Comparison of ENCODE assay signal across 14 cellular contexts in the genomic region with DNA sequence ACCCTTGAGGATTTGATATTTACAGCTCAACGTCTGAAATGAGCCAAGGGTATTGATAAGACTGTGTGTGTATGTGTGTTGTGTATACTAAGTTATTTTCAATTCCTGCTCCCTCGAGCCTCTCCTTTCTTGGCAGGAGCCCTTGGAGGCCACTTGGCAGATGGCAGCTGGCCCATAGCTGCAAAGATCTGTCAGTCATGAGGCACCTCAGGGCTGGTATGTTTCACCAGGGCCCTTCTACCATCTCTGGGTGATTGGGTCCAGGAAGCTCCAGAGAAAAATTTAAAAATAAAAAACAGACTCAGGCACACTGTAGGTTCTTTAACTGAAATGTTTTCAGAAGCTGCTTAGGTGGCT.
A peak's percentile ranks its signal among the peaks of the same experiment; 100 is the strongest.
DNase-seq lines count a peak whose midpoint lies in the region; ATAC-seq and TF ChIP-seq lines count a peak whose summit lies in the region.
"Had no signal": no experiment of that assay in that cellular context is flagged by ENCODE, and none has a peak within 500 bp of the region (broad histone marks: within the 10 kb centered on the region; RNA-seq: fewer than 3 reads in every experiment).

No MANE protein-coding gene starts in this region.

- ATAC-seq in Right ventricle myocardium inferior = peak; percentile 90
- ATAC-seq in left lung = peak; percentile 92
- no peak for ATAC-seq in HG02678 (IDR thresholded peaks at IDR 0.05; ENCODE audit: unreplicated experiment)
- no peak for ATAC-seq in natural killer cell

- H3K4me1 Mint-ChIP-seq in natural killer cell = no peaks in the 10 kb centered on the region

- TF ChIP-seq CTCF in left lung (IDR thresholded peaks at IDR 0.05) (no peak), colonic mucosa (IDR thresholded peaks at IDR 0.05) (no peak), natural killer cell (IDR thresholded peaks at IDR 0.05) (no peak)

- H3K9me3 Mint-ChIP-seq in natural killer cell = peaks cover 13 to 14% of the 10 kb centered on the region in 2 donors

- no peak overlapping the region for H3K9ac ChIP-seq in stomach smooth muscle (ENCODE audit: low read length in 2 of 2)
- no peak overlapping the region for H3K9ac ChIP-seq in colonic mucosa (ENCODE audit: low read depth in 2 of 2, low read length in 2 of 2)

- no peaks in the 10 kb centered on the region for H3K36me3 ChIP-seq in left lung
- H3K36me3 ChIP-seq in stomach smooth muscle (ENCODE audit: control insufficient read depth in 2 of 2, insufficient read depth in 2 of 2, low read length in 2 of 2) = no peaks in the 10 kb centered on the region
- H3K36me3 ChIP-seq in colonic mucosa = no peaks in the 10 kb centered on the region

- peaks cover 0 to 10% of the 10 kb centered on the region in 2 donors for H3K9me3 ChIP-seq in left lung
- H3K9me3 ChIP-seq in stomach smooth muscle (ENCODE audit: control insufficient read depth in 2 of 2, low read length in 2 of 2) = peaks cover 0 to 5% of the 10 kb centered on the region in 2 donors
- no peaks in the 10 kb centered on the region for H3K9me3 ChIP-seq in colonic mucosa

- H3K4me1 ChIP-seq in left lung (no peaks in the 10 kb centered on the region), stomach smooth muscle (ENCODE audit: control insufficient read depth, insufficient read depth, low read length) (peaks cover 6% of the 10 kb centered on the region), colonic mucosa (no peaks in the 10 kb centered on the region)

- H3K4me3 Mint-ChIP-seq in natural killer cell = no peak overlapping the region

- H3K4me3 ChIP-seq in left lung (no peak overlapping the region), stomach smooth muscle (ENCODE audit: low read length in 2 of 2) (no peak overlapping the region), colonic mucosa (no peak overlapping the region)
- H3K4me3 ChIP-seq: PC-9 had no signal

- H3K36me3 Mint-ChIP-seq in natural killer cell = no peaks in the 10 kb centered on the region

- DNase-seq in DMS153 (lab: John Stamatoyannopoulos, UW) (peak; percentile 11), DMS153 treated with DMSO at 0.1 percent for 48 hours (lab: John Stamatoyannopoulos, UW; ENCODE audit: unreplicated experiment) (no peak), Right ventricle myocardium inferior (ENCODE audit: missing footprints) (no peak), left lung (peak in 1 of 2 donors; percentile 58), colonic mucosa (no peak), natural killer cell (no peak)
- DNase-seq: DMS 273 treated with DMSO at 0.1 percent for 48 hours, KBM-7, NCI-H1105, NCI-H187 treated with DMSO at 0.1 percent for 48 hours, PC-9 had no signal

- H3K27me3 Mint-ChIP-seq in natural killer cell (ENCODE audit: low read depth in 2 of 2) = no peaks in the 10 kb centered on the region

- intact Hi-C loops in Right ventricle myocardium inferior (cut with DNase I) = loop anchor here (1.0 to 10.0 kb wide), 4 partner anchors 44 to 350 kb away; no protein-coding TSS in a partner anchor
- intact Hi-C loops in left lung (cut with DNase I) = no loop called here
- intact Hi-C loops in colonic mucosa (cut with DNase I) = no loop called here
- intact Hi-C loops in natural killer cell (cut with micrococcal nuclease) = no loop called here

- H3K27ac Mint-ChIP-seq in natural killer cell = no peak overlapping the region

- no peak overlapping the region for H3K27ac ChIP-seq in left lung
- peak overlapping the region; percentile 46 for H3K27ac ChIP-seq in stomach smooth muscle (ENCODE audit: low read length)
- H3K27ac ChIP-seq in colonic mucosa = no peak overlapping the region
- H3K27ac ChIP-seq: 22Rv1, PC-9 had no signal

- H3K27me3 ChIP-seq in left lung (no peaks in the 10 kb centered on the region), stomach smooth muscle (ENCODE audit: control insufficient read depth in 1 of 2, insufficient read depth in 2 of 2, low read length in 2 of 2) (no peaks in the 10 kb centered on the region), colonic mucosa (no peaks in the 10 kb centered on the region)

Comparison
In these comparisons a context has a peak if more than half of its experiments do, and no peak if none do; other contexts are left out.
1. ATAC-seq: peak in Right ventricle myocardium inferior (single experiment) and left lung (single experiment); none in HG02678 (single experiment) and natural killer cell (0 of 3).